Comparison of ENCODE assay signal across 15 cellular contexts in the genomic region with DNA sequence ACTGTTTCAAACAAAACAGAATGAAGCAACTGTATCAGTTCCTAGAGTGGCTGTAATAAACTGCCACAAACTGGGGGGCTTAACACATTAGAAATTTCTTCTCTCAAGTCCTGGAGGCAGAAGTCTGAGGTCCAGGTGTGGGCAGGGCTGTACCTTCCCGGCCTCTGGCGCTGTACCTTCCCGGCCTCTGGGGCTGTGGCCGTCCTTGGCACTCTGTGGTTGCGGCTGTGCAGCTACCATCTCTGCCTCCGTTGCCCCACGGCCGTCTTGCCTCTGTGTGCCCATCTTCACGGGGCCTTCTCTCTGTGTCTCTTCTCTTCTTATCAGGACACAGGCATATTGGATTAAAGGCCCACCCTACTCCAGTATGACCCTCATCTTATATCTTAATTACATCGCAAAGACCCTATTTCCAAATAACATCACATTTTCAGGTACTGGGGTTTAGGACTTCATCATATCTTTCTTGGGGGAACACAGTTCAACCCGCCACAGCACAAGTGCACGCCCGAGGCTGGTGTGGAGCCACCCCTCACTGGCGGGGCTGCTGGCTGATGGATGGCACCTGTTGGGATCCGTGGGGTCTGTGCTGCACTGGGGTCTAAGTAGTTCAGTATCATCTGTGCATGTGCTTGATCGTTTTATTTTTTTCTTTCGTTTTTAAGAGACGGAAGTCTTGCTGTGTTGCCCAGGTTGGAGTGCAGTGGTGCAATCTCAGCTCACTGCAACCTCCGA.
"Had no signal": no experiment of that assay in that cellular context is flagged by ENCODE, and none has a peak within 500 bp of the region (broad histone marks: within the 10 kb centered on the region; RNA-seq: fewer than 3 reads in every experiment).

No MANE protein-coding gene starts in this region.

- H3K4me3 ChIP-seq: esophagus muscularis mucosa, gastrocnemius medialis, heart right ventricle, left lung, lower lobe of right lung, skin epidermis, tibial artery had no signal

- H3K36me3 ChIP-seq: esophagus muscularis mucosa, gastrocnemius medialis, heart right ventricle, left lung, lower lobe of right lung, tibial artery had no signal

- H3K4me3 Mint-ChIP-seq: memory B cell, naive B cell had no signal

- H3K4me1 ChIP-seq: esophagus muscularis mucosa, gastrocnemius medialis, heart right ventricle, left lung, lower lobe of right lung, tibial artery had no signal

- H3K27me3 Mint-ChIP-seq: memory B cell, naive B cell had no signal

- H3K4me1 Mint-ChIP-seq: memory B cell, naive B cell had no signal

- H3K27ac ChIP-seq: epithelial cell of prostate, esophagus muscularis mucosa, gastrocnemius medialis, heart right ventricle, left lung, lower lobe of right lung, skin epidermis, tibial artery had no signal

- ATAC-seq: gastrocnemius medialis, heart right ventricle, left lung, lower lobe of right lung, sciatic nerve had no signal

- H3K9me3 ChIP-seq: gastrocnemius medialis, lower lobe of right lung had no signal

- H3K27me3 ChIP-seq: esophagus muscularis mucosa, gastrocnemius medialis, heart right ventricle, left lung, tibial artery had no signal

- H3K27ac Mint-ChIP-seq: memory B cell, naive B cell had no signal

- DNase-seq: effector memory CD4-positive, alpha-beta T cell; gastrocnemius medialis; heart right ventricle; islet precursor cell; left lung; lower lobe of right lung; naive B cell; stimulated activated CD4-positive, alpha-beta T cell treated with anti-CD3 and anti-CD28 coated beads, Interleukin-12 subunit alpha, Interleukin-12 subunit beta, amount 100 ng/mL, for 4 hours; stimulated activated naive CD4-positive, alpha-beta T cell treated with Interleukin-2 at 50 U/mL for 16 hours; tibial artery had no signal
